Comparison of ENCODE assay signal across 12 cellular contexts in genomic region chr1:203507227-203507626, GRCh38. TPM values are rescaled to one million over a fixed set of nuclear protein-coding genes. Genes with fewer than 3 reads are reported as not detected.
A peak's percentile ranks its signal among the peaks of the same experiment; 100 is the strongest.
DNase-seq lines count a peak whose midpoint lies in the region; ATAC-seq and TF ChIP-seq lines count a peak whose summit lies in the region.
"Had no signal": no experiment of that assay in that cellular context is flagged by ENCODE, and none has a peak within 500 bp of the region (broad histone marks: within the 10 kb centered on the region; RNA-seq: fewer than 3 reads in every experiment).

No MANE protein-coding gene starts in this region.

- no peak for DNase-seq in NT2/D1 (ENCODE audit: low read depth, low spot score)
- peak; percentile 48 for DNase-seq in chondrocyte (ENCODE audit: low spot score)
- peak; percentile 44 for DNase-seq in kidney tubule cell (ENCODE audit: low spot score)
- no peak for DNase-seq in stomach
- DNase-seq in NCI-H1105 treated with DMSO at 0.1 percent for 48 hours (lab: John Stamatoyannopoulos, UW) = no peak
- no peak for DNase-seq in activated CD8-positive, alpha-beta T cell treated with anti-CD3 and anti-CD28 coated beads, Interleukin-2, amount 10 ng/mL, durations not matched to agents 7 days and 5 days
- DNase-seq: activated CD4-positive, alpha-beta T cell treated with anti-CD3 and anti-CD28 coated beads for 4 hours; activated naive CD8-positive, alpha-beta T cell treated with anti-CD3 and anti-CD28 coated beads, Interleukin-2, amount 10 ng/mL, durations not matched to agents 7 days and 5 days; NCI-H2171; right lobe of liver had no signal

- CTCF ChIA-PET in activated CD8-positive, alpha-beta T cell treated with anti-CD3 and anti-CD28 coated beads, Interleukin-2, amount 10 ng/mL, durations not matched to agents 7 days and 5 days (lab: Charles Lee) = interaction anchor here (1.1 to 8.6 kb wide), 4 partner anchors 19 to 622 kb away, joined by 3 to 124 read pairs (median 5); no protein-coding TSS in a partner anchor

- TF ChIP-seq EP300 in stomach (IDR thresholded peaks at IDR 0.05) = no peak

- intact Hi-C loops in stomach (cut with DNase I; ENCODE audit: low total_unique reads) = loop anchor here (5.0 kb wide), 1 partner anchor 195 kb away; no protein-coding TSS in a partner anchor

- TF ChIP-seq POLR2A in stomach (IDR thresholded peaks at IDR 0.05) = no peak

- H3K4me3 ChIP-seq in NT2/D1 (ENCODE audit: insufficient read length, low read depth) = no peak overlapping the region
- no peak overlapping the region for H3K4me3 ChIP-seq in stomach
- H3K4me3 ChIP-seq: right lobe of liver had no signal

- H3K9ac ChIP-seq in NT2/D1 (ENCODE audit: insufficient read length, low read depth) = peak overlapping the region; percentile 27

- ATAC-seq in HG03095 (IDR thresholded peaks at IDR 0.05; ENCODE audit: unreplicated experiment) = no peak
- no peak for ATAC-seq in activated CD8-positive, alpha-beta T cell treated with anti-CD3 and anti-CD28 coated beads, Interleukin-2, amount 10 ng/mL, durations not matched to agents 7 days and 5 days

- H3K27me3 Mint-ChIP-seq in chondrocyte (ENCODE audit: low read depth) = no peaks in the 10 kb centered on the region
- H3K27me3 Mint-ChIP-seq in activated CD8-positive, alpha-beta T cell treated with anti-CD3 and anti-CD28 coated beads, Interleukin-2, amount 10 ng/mL, durations not matched to agents 7 days and 5 days (ENCODE audit: low read depth) = peaks cover 5% of the 10 kb centered on the region

- H3K36me3 ChIP-seq in NT2/D1 (ENCODE audit: insufficient read depth, insufficient read length, low read length) = no peaks in the 10 kb centered on the region
- H3K36me3 ChIP-seq in stomach = no peaks in the 10 kb centered on the region
- H3K36me3 ChIP-seq: right lobe of liver had no signal

- POLR2A ChIA-PET in activated CD8-positive, alpha-beta T cell treated with anti-CD3 and anti-CD28 coated beads, Interleukin-2, amount 10 ng/mL, durations not matched to agents 7 days and 5 days (lab: Charles Lee) = interaction anchor here (0.6 to 1.0 kb wide), 3 partner anchors 59 to 140 kb away, joined by 3 to 5 read pairs (median 3); no protein-coding TSS in a partner anchor

- 22 to 49% (median 29%) methylated on average over 3 of the region's 3 CpGs for WGBS in stomach, 5 donors

- no peak for TF ChIP-seq CTCF in chondrocyte (IDR thresholded peaks at IDR 0.05)
- no peak for TF ChIP-seq CTCF in stomach (IDR thresholded peaks at IDR 0.05)

- H3K27me3 ChIP-seq in NT2/D1 (ENCODE audit: insufficient read depth, insufficient read length) = peaks cover 5% of the 10 kb centered on the region
- H3K27me3 ChIP-seq in stomach = no peaks in the 10 kb centered on the region
- H3K27me3 ChIP-seq: right lobe of liver had no signal

- H3K9me3 ChIP-seq in NT2/D1 (ENCODE audit: insufficient read depth, low read length) (no peaks in the 10 kb centered on the region), stomach (no peaks in the 10 kb centered on the region)
- H3K9me3 ChIP-seq: right lobe of liver had no signal

- H3K36me3 Mint-ChIP-seq in chondrocyte (ENCODE audit: low read depth) = no peaks in the 10 kb centered on the region
- no peaks in the 10 kb centered on the region for H3K36me3 Mint-ChIP-seq in activated CD8-positive, alpha-beta T cell treated with anti-CD3 and anti-CD28 coated beads, Interleukin-2, amount 10 ng/mL, durations not matched to agents 7 days and 5 days (ENCODE audit: low read depth)
- H3K36me3 Mint-ChIP-seq: activated naive CD8-positive, alpha-beta T cell treated with anti-CD3 and anti-CD28 coated beads, Interleukin-2, amount 10 ng/mL, durations not matched to agents 7 days and 5 days had no signal

- H3K27ac ChIP-seq in stomach = peak overlapping the region in 4 of 5 donors; percentile 36 to 73 (median 62)
- H3K27ac ChIP-seq: right lobe of liver had no signal

- H3K4me1 ChIP-seq in NT2/D1 (ENCODE audit: insufficient read depth, insufficient read length) = peaks cover 29% of the 10 kb centered on the region
- peaks cover 16 to 46% (median 30%) of the 10 kb centered on the region in 4 donors for H3K4me1 ChIP-seq in stomach
- H3K4me1 ChIP-seq: right lobe of liver had no signal

- peaks cover 41% of the 10 kb centered on the region for H3K4me1 Mint-ChIP-seq in chondrocyte (ENCODE audit: low read depth)
- H3K4me1 Mint-ChIP-seq in activated CD8-positive, alpha-beta T cell treated with anti-CD3 and anti-CD28 coated beads, Interleukin-2, amount 10 ng/mL, durations not matched to agents 7 days and 5 days (ENCODE audit: low read depth) = peaks cover 6% of the 10 kb centered on the region

- H3K9me3 Mint-ChIP-seq in chondrocyte (ENCODE audit: low read depth) = no peaks in the 10 kb centered on the region
- no peaks in the 10 kb centered on the region for H3K9me3 Mint-ChIP-seq in activated CD8-positive, alpha-beta T cell treated with anti-CD3 and anti-CD28 coated beads, Interleukin-2, amount 10 ng/mL, durations not matched to agents 7 days and 5 days (ENCODE audit: insufficient read depth)
- H3K9me3 Mint-ChIP-seq: activated naive CD8-positive, alpha-beta T cell treated with anti-CD3 and anti-CD28 coated beads, Interleukin-2, amount 10 ng/mL, durations not matched to agents 7 days and 5 days had no signal

- H3K4me3 Mint-ChIP-seq in chondrocyte (ENCODE audit: unreplicated experiment) = no peak overlapping the region
- no peak overlapping the region for H3K4me3 Mint-ChIP-seq in activated CD8-positive, alpha-beta T cell treated with anti-CD3 and anti-CD28 coated beads, Interleukin-2, amount 10 ng/mL, durations not matched to agents 7 days and 5 days
- H3K4me3 Mint-ChIP-seq: activated naive CD8-positive, alpha-beta T cell treated with anti-CD3 and anti-CD28 coated beads, Interleukin-2, amount 10 ng/mL, durations not matched to agents 7 days and 5 days had no signal

- peak overlapping the region; percentile 33 for H3K27ac Mint-ChIP-seq in chondrocyte (ENCODE audit: unreplicated experiment)
- no peak overlapping the region for H3K27ac Mint-ChIP-seq in activated CD8-positive, alpha-beta T cell treated with anti-CD3 and anti-CD28 coated beads, Interleukin-2, amount 10 ng/mL, durations not matched to agents 7 days and 5 days
- H3K27ac Mint-ChIP-seq: activated naive CD8-positive, alpha-beta T cell treated with anti-CD3 and anti-CD28 coated beads, Interleukin-2, amount 10 ng/mL, durations not matched to agents 7 days and 5 days had no signal

RNA-seq across cellular contexts. Expression of gene OPTC, which starts 13.3 kb away (rescaled TPM):
- not detected in 3 replicates for total RNA-seq in chondrocyte
- not detected for total RNA-seq in stomach
- polyA plus RNA-seq in stomach = not detected
- not detected for total RNA-seq in activated CD8-positive, alpha-beta T cell treated with anti-CD3 and anti-CD28 coated beads, Interleukin-2, amount 10 ng/mL, durations not matched to agents 7 days and 5 days
- total RNA-seq: activated naive CD8-positive, alpha-beta T cell treated with anti-CD3 and anti-CD28 coated beads, Interleukin-2, amount 10 ng/mL, durations not matched to agents 7 days and 5 days; right lobe of liver had no signal
- polyA plus RNA-seq: keratinocyte had no signal

RNA-seq across cellular contexts. Expression of gene PRELP, which starts 31.6 kb away (rescaled TPM):
- total RNA-seq in chondrocyte = 29.5 to 33.7 TPM (median 33.2 TPM) in 3 replicates
- 10 to 100 TPM in 3 of 5 donors, 1 to 10 TPM in 2; 1.1 to 29.8 (median 10.7) TPM for total RNA-seq in stomach
- 10 to 100 TPM in 1 of 3 donors, 1 to 10 TPM in 2; 2.2 to 29.5 (median 3.2) TPM for polyA plus RNA-seq in stomach
- not detected for total RNA-seq in activated CD8-positive, alpha-beta T cell treated with anti-CD3 and anti-CD28 coated beads, Interleukin-2, amount 10 ng/mL, durations not matched to agents 7 days and 5 days
- total RNA-seq: activated naive CD8-positive, alpha-beta T cell treated with anti-CD3 and anti-CD28 coated beads, Interleukin-2, amount 10 ng/mL, durations not matched to agents 7 days and 5 days had no signal

Comparison
In these comparisons a context has a peak if more than half of its experiments do, and no peak if none do; other contexts are left out.
1. DNase-seq: peak in chondrocyte (single experiment) and kidney tubule cell (single experiment); none in NT2/D1 (single experiment), stomach (single experiment), NCI-H1105 treated with DMSO at 0.1 percent for 48 hours (single experiment) and activated CD8-positive, alpha-beta T cell treated with anti-CD3 and anti-CD28 coated beads, Interleukin-2, amount 10 ng/mL, durations not matched to agents 7 days and 5 days (single experiment).